In genomic region chr16:48247311-48247710, GRCh38 we compare ENCODE assay signal across 14 cellular contexts. TPM values are rescaled to one million over a fixed set of nuclear protein-coding genes. Genes with fewer than 3 reads are reported as not detected.
DNase-seq lines count a peak whose midpoint lies in the region; ATAC-seq and TF ChIP-seq lines count a peak whose summit lies in the region.
"Had no signal": no experiment of that assay in that cellular context is flagged by ENCODE, and none has a peak within 500 bp of the region (broad histone marks: within the 10 kb centered on the region; RNA-seq: fewer than 3 reads in every experiment).

Gene ABCC11 (minus strand): TSS chr16:48247539. CDS start chr16:48231921, 15,618 bp downstream.

- peaks cover 0 to 10% (median 0%) of the 10 kb centered on the region in 5 donors for H3K36me3 Mint-ChIP-seq in naive thymus-derived CD4-positive, alpha-beta T cell
- H3K36me3 Mint-ChIP-seq in progenitor cell of endocrine pancreas (ENCODE audit: insufficient read depth), result no peaks in the 10 kb centered on the region

- H3K27me3 Mint-ChIP-seq in naive thymus-derived CD4-positive, alpha-beta T cell, result no peaks in the 10 kb centered on the region
- no peaks in the 10 kb centered on the region for H3K27me3 Mint-ChIP-seq in progenitor cell of endocrine pancreas

- H2AFZ ChIP-seq in Karpas-422 (ENCODE audit: low read length), result no peak within 1 kb of the TSS

- ATAC-seq in naive thymus-derived CD4-positive, alpha-beta T cell, result no peak

- peaks cover 81% of the 10 kb centered on the region for H3K79me2 ChIP-seq in Karpas-422 (ENCODE audit: low read length)

- intact Hi-C loops in naive thymus-derived CD4-positive, alpha-beta T cell (cut with micrococcal nuclease), result loop anchor here in 1 of 2 donors (5.0 kb wide), 1 partner anchor 120 kb away; no protein-coding TSS in a partner anchor

- peak within 1 kb of the TSS in 6 of 11 experiments; percentile 2 to 94 (median 10); a peak in 3 of 22 replicates for H3K9ac ChIP-seq in BLaER1 treated with 17β-estradiol and CSF1 and Interleukin-3, amounts not matched to agents 10 nM and 100 nM
- no peak within 1 kb of the TSS for H3K9ac ChIP-seq in Karpas-422 (ENCODE audit: low read length)

- H3K4me3 ChIP-seq in BLaER1 treated with 17β-estradiol and CSF1 and Interleukin-3, amounts not matched to agents 10 nM and 100 nM, result no peak within 1 kb of the TSS
- H3K4me3 ChIP-seq in Karpas-422 (ENCODE audit: low read length), result no peak within 1 kb of the TSS; the same call in 1 of the 2 replicates
- H3K4me3 ChIP-seq in naive thymus-derived CD4-positive, alpha-beta T cell (ENCODE audit: low read length), result no peak within 1 kb of the TSS

- H3K36me3 ChIP-seq in BLaER1 treated with 17β-estradiol and CSF1 and Interleukin-3, amounts not matched to agents 10 nM and 100 nM, result peaks cover 5 to 30% (median 11%) of the 10 kb centered on the region in 11 experiments; a peak in 21 of 22 replicates
- H3K36me3 ChIP-seq in Karpas-422 (ENCODE audit: insufficient read depth, low read length), result no peaks in the 10 kb centered on the region
- peaks cover 0 to 5% (median 0%) of the 10 kb centered on the region in 3 experiments for H3K36me3 ChIP-seq in naive thymus-derived CD4-positive, alpha-beta T cell (ENCODE audit: control insufficient read depth in 2 of 3, insufficient read depth in 3 of 3, low read length in 3 of 3)

- H3K9me2 ChIP-seq in Karpas-422 (replicated peaks; ENCODE audit: insufficient read depth, low read length), result no peaks in the 10 kb centered on the region

- peaks cover 42 to 78% (median 65%) of the 10 kb centered on the region in 11 experiments; a peak in 21 of 22 replicates for H4K20me1 ChIP-seq in BLaER1 treated with 17β-estradiol and CSF1 and Interleukin-3, amounts not matched to agents 10 nM and 100 nM
- H4K20me1 ChIP-seq in Karpas-422 (ENCODE audit: insufficient read depth, low read depth, low read length), result peaks cover 6% of the 10 kb centered on the region; the same call in 1 of the 2 replicates

- no peaks in the 10 kb centered on the region for H3K27me3 ChIP-seq in BLaER1 treated with 17β-estradiol and CSF1 and Interleukin-3, amounts not matched to agents 10 nM and 100 nM
- no peaks in the 10 kb centered on the region for H3K27me3 ChIP-seq in Karpas-422 (ENCODE audit: low read length)
- no peaks in the 10 kb centered on the region for H3K27me3 ChIP-seq in naive thymus-derived CD4-positive, alpha-beta T cell (ENCODE audit: control insufficient read depth in 2 of 2, insufficient read depth in 2 of 2, low read length in 2 of 2)

- peaks cover 38 to 74% (median 66%) of the 10 kb centered on the region in 7 donors for H3K4me1 Mint-ChIP-seq in naive thymus-derived CD4-positive, alpha-beta T cell
- peaks cover 21% of the 10 kb centered on the region for H3K4me1 Mint-ChIP-seq in progenitor cell of endocrine pancreas (ENCODE audit: low read depth)

- TF ChIP-seq CTCF in progenitor cell of endocrine pancreas (IDR thresholded peaks at IDR 0.05; ENCODE audit: unreplicated experiment), result no peak

- CTCF ChIA-PET in naive thymus-derived CD4-positive, alpha-beta T cell (lab: Charles Lee), result no interaction called here

- peaks cover 0 to 4% (median 0%) of the 10 kb centered on the region in 11 donors for H3K9me3 Mint-ChIP-seq in naive thymus-derived CD4-positive, alpha-beta T cell
- H3K9me3 Mint-ChIP-seq in progenitor cell of endocrine pancreas (ENCODE audit: low read depth), result no peaks in the 10 kb centered on the region

- H3K4me2 ChIP-seq in BLaER1 treated with 17β-estradiol and CSF1 and Interleukin-3, amounts not matched to agents 10 nM and 100 nM, result peak within 1 kb of the TSS in 7 of 11 experiments; percentile 91 to 98 (median 95); a peak in 11 of 22 replicates
- peak within 1 kb of the TSS; percentile 87 for H3K4me2 ChIP-seq in Karpas-422 (ENCODE audit: low read depth, low read length, poor library complexity, severe bottlenecking)

- peak within 1 kb of the TSS; percentile 1 to 100 (median 96) for H3K4me3 Mint-ChIP-seq in naive thymus-derived CD4-positive, alpha-beta T cell
- no peak within 1 kb of the TSS for H3K4me3 Mint-ChIP-seq in progenitor cell of endocrine pancreas (ENCODE audit: low read depth)

- H3K27ac Mint-ChIP-seq in naive thymus-derived CD4-positive, alpha-beta T cell, result peak within 1 kb of the TSS in 7 of 9 donors; percentile 6 to 93 (median 77)
- no peak within 1 kb of the TSS for H3K27ac Mint-ChIP-seq in progenitor cell of endocrine pancreas

- H3K4me1 ChIP-seq in BLaER1 treated with 17β-estradiol and CSF1 and Interleukin-3, amounts not matched to agents 10 nM and 100 nM, result peaks cover 13 to 23% (median 20%) of the 10 kb centered on the region in 10 experiments
- peaks cover 25% of the 10 kb centered on the region for H3K4me1 ChIP-seq in Karpas-422 (ENCODE audit: low read length)
- peaks cover 25 to 27% of the 10 kb centered on the region in 2 donors for H3K4me1 ChIP-seq in naive thymus-derived CD4-positive, alpha-beta T cell (ENCODE audit: control insufficient read depth in 2 of 2, insufficient read depth in 2 of 2, low read length in 2 of 2)

- POLR2A ChIA-PET in naive thymus-derived CD4-positive, alpha-beta T cell (lab: Charles Lee), result interaction anchor here (0.6 to 1.1 kb wide), 4 partner anchors 20 to 1418 kb away, joined by 3 to 8 read pairs (median 6); no protein-coding TSS in a partner anchor

- in situ Hi-C loops in T47D (cut with HindIII; ENCODE audit: low pct_unique_long_range_greater_than_20kb, low sequenced_read_pairs), result no loop called here

- DNase-seq in Karpas-422 (no peak), T47D (ENCODE audit: low read depth in 1 of 2, low spot score in 1 of 2) (peak; percentile 44 to 94), SHP77 treated with DMSO at 0.1 percent for 48 hours (lab: John Stamatoyannopoulos, UW) (no peak), glomerular visceral epithelial cell (ENCODE audit: extremely low spot score) (no peak), progenitor cell of endocrine pancreas (ENCODE audit: low spot score, unreplicated experiment) (no peak)
- peak in 1 of 9 donors; percentile 8 for DNase-seq in naive thymus-derived CD4-positive, alpha-beta T cell
- DNase-seq in activated CD4-positive, CD25-positive, alpha-beta regulatory T cell treated with anti-CD3 and anti-CD28 coated beads, Interleukin-2, amount 50 U/mL, for 72 hours, result no peak
- DNase-seq: activated CD4-positive, alpha-beta T cell treated with anti-CD3 and anti-CD28 coated beads for 1 hour; activated naive CD4-positive, alpha-beta T cell treated with Interleukin-2 at 50 U/mL for 16 hours; C1 segment of cervical spinal cord; NCI-H187; NCI-H774; SIG-M5 had no signal

- no peaks in the 10 kb centered on the region for H3K9me3 ChIP-seq in BLaER1 treated with 17β-estradiol and CSF1 and Interleukin-3, amounts not matched to agents 10 nM and 100 nM (replicated peaks in 1 of 11)
- no peaks in the 10 kb centered on the region for H3K9me3 ChIP-seq in Karpas-422 (ENCODE audit: low read length)
- no peaks in the 10 kb centered on the region for H3K9me3 ChIP-seq in naive thymus-derived CD4-positive, alpha-beta T cell (ENCODE audit: control insufficient read depth in 2 of 3, low read length in 3 of 3)

- no peak within 1 kb of the TSS for H3K27ac ChIP-seq in BLaER1 treated with 17β-estradiol and CSF1 and Interleukin-3, amounts not matched to agents 10 nM and 100 nM
- H3K27ac ChIP-seq in Karpas-422 (ENCODE audit: low read length), result no peak within 1 kb of the TSS
- H3K27ac ChIP-seq in naive thymus-derived CD4-positive, alpha-beta T cell (ENCODE audit: low read depth, low read length), result no peak within 1 kb of the TSS

RNA-seq across cellular contexts. Expression of gene ABCC11, which starts in this region (rescaled TPM):
- 0.07 and 0.15 TPM in 2 replicates for total RNA-seq in Karpas-422 (2014; rRNA removed; shearing (Covaris generic); ENCODE audit: low replicate concordance)
- under 1 TPM in 2 of 5 experiments, not detected in 3; 0.08 to 0.81 TPM for total RNA-seq in naive thymus-derived CD4-positive, alpha-beta T cell
- polyA plus RNA-seq in naive thymus-derived CD4-positive, alpha-beta T cell, result not detected
- 0.91 and 1.5 TPM in 2 replicates for total RNA-seq in progenitor cell of endocrine pancreas

Comparison
In these comparisons a context has a peak if more than half of its experiments do, and no peak if none do; other contexts are left out.
1. DNase-seq: peak in T47D (2 of 2); none in Karpas-422 (single experiment), SHP77 treated with DMSO at 0.1 percent for 48 hours (single experiment), glomerular visceral epithelial cell (single experiment), progenitor cell of endocrine pancreas (single experiment) and activated CD4-positive, CD25-positive, alpha-beta regulatory T cell treated with anti-CD3 and anti-CD28 coated beads, Interleukin-2, amount 50 U/mL, for 72 hours (single experiment).